Comparison of ENCODE assay signal across 2 cellular contexts in genomic region chr17:47544327-47544726, GRCh38. TPM values are rescaled to one million over a fixed set of nuclear protein-coding genes. Genes with fewer than 3 reads are reported as not detected.
A peak's percentile ranks its signal among the peaks of the same experiment; 100 is the strongest.
DNase-seq lines count a peak whose midpoint lies in the region; ATAC-seq, FAIRE-seq and TF ChIP-seq lines count a peak whose summit lies in the region.
"Not testable (repeated sequence)": the region's sequence is repeated elsewhere in the genome, so short reads cannot be mapped to it uniquely, and the experiment has no call there.

No MANE protein-coding gene starts in this region.

- POLR2A ChIA-PET in A549 (lab: Yijun Ruan, JAX); HEK293 (lab: Yijun Ruan, JAX): not testable (repeated sequence)

- H3K9me3 ChIP-seq in A549; HEK293 (ENCODE audit: control insufficient read depth, insufficient read depth, low read depth, low read length): not testable (repeated sequence)

- not testable (repeated sequence) for H3K4me3 ChIP-seq in A549; HEK293 (ENCODE audit: low read depth, low read length)

- not testable (repeated sequence) for TF ChIP-seq POLR2A in A549 (IDR thresholded peaks at IDR 0.05; ENCODE audit: low read length)

- ATAC-seq in A549, result not testable (repeated sequence)

- not testable (repeated sequence) for H3K4me2 ChIP-seq in A549

- peaks cover 4 to 11% of the 10 kb centered on the region in 2 experiments; a peak in 2 of 3 replicates for H3K36me3 ChIP-seq in HEK293 (ENCODE audit: control insufficient read depth in 2 of 2, insufficient read depth in 1 of 2, low read length in 2 of 2)

- not testable (repeated sequence) for TF ChIP-seq EP300 in A549 (IDR thresholded peaks at IDR 0.05)

- H3K27ac ChIP-seq in A549; HEK293 (ENCODE audit: extremely low read depth, low read depth, low read length): not testable (repeated sequence)

- FAIRE-seq in A549 (lab: Jason Lieb, UNC), result not testable (repeated sequence)

- TF ChIP-seq RAD21 in A549 (conservative IDR thresholded peaks at IDR 0.05 in 1 of 2, IDR thresholded peaks at IDR 0.05 in 1 of 2), result not testable (repeated sequence)

- 90% methylated on average over 6 of the region's 6 CpGs for WGBS in A549 (ENCODE audit: missing lambda C conversion rate)

- not testable (repeated sequence) for H3K4me1 ChIP-seq in A549; HEK293 (ENCODE audit: control insufficient read depth, insufficient read depth, low read length)

- TF ChIP-seq CTCF in A549 (IDR thresholded peaks at IDR 0.05); HEK293 (tag by site-specific recombination; IDR thresholded peaks at IDR 0.05): not testable (repeated sequence)

- CTCF ChIA-PET in A549 (lab: Yijun Ruan, JAX), result not testable (repeated sequence)
- CTCF ChIA-PET in HEK293 (lab: Yijun Ruan, JAX), result interaction anchor here (0.7 kb wide), 1 partner anchor 14 kb away, joined by 3 read pairs; no protein-coding TSS in a partner anchor

- not testable (repeated sequence) for DNase-seq in A549 (ENCODE audit: low read depth in 1 of 2, low spot score in 1 of 2)

TF ChIP-seq in A549, 52 proteins besides CTCF, POLR2A, EP300 and RAD21:
- peak; percentile 97 for TF ChIP-seq ZC3H11A (IDR thresholded peaks at IDR 0.05)
TF ChIP-seq in A549: peak in this region for 1; not testable (repeated sequence) for 51.

TF ChIP-seq in HEK293, 187 proteins besides CTCF, POLR2A, EP300 and RAD21 (continues in another document):
- TF ChIP-seq ZNF514 (tag by site-specific recombination; IDR thresholded peaks at IDR 0.05) (peak; percentile 87; the same call in 1 of the 2 replicates), SP3 (tag by site-specific recombination; IDR thresholded peaks at IDR 0.05) (peak; percentile 45; the same call in 1 of the 2 replicates), ZNF518A (tag by site-specific recombination; conservative IDR thresholded peaks at IDR 0.05; ENCODE audit: low read depth) (peak; percentile 98), ZNF555 (tag by site-specific recombination; conservative IDR thresholded peaks at IDR 0.05) (peak; percentile 96), ZNF560 (tag by site-specific recombination; IDR thresholded peaks at IDR 0.05; ENCODE audit: borderline replicate concordance) (peak; percentile 90), ZNF266 (tag by site-specific recombination; IDR thresholded peaks at IDR 0.05; ENCODE audit: low read depth) (peak; percentile 79), ZNF530 (tag by site-specific recombination; IDR thresholded peaks at IDR 0.05; ENCODE audit: low read depth) (0 out of 2 replicates have a peak, but pooled peaks have one; percentile 36), ZBTB21 (tag by site-specific recombination; IDR thresholded peaks at IDR 0.05) (peak; percentile 54), TSHZ1 (tag by site-specific recombination; IDR thresholded peaks at IDR 0.05; ENCODE audit: borderline replicate concordance) (peak; percentile 41; the same call in 1 of the 2 replicates), ZNF558 (tag by site-specific recombination; IDR thresholded peaks at IDR 0.05) (peak; percentile 88), ZSCAN23 (tag by site-specific recombination; IDR thresholded peaks at IDR 0.05) (0 out of 2 replicates have a peak, but pooled peaks have one; percentile 24), ZBTB1 (tag by site-specific recombination; IDR thresholded peaks at IDR 0.05) (peak; percentile 69; the same call in 1 of the 2 replicates), ZNF791 (tag by site-specific recombination; IDR thresholded peaks at IDR 0.05) (peak; percentile 68; the same call in 1 of the 2 replicates), ZFP37 (tag by site-specific recombination; IDR thresholded peaks at IDR 0.05) (peak; percentile 78; the same call in 1 of the 2 replicates), ZNF223 (tag by site-specific recombination; IDR thresholded peaks at IDR 0.05) (0 out of 2 replicates have a peak, but pooled peaks have one; percentile 58), ZNF292 (tag by site-specific recombination; IDR thresholded peaks at IDR 0.05; ENCODE audit: borderline replicate concordance, low read depth) (peak; percentile 85), AEBP2 (tag by site-specific recombination; IDR thresholded peaks at IDR 0.05; ENCODE audit: borderline replicate concordance) (peak; percentile 76; the same call in 1 of the 2 replicates), ZNF140 (tag by site-specific recombination; IDR thresholded peaks at IDR 0.05) (peak; percentile 96), ZNF426 (tag by site-specific recombination; IDR thresholded peaks at IDR 0.05) (peak; percentile 99), ZNF366 (tag by site-specific recombination; conservative IDR thresholded peaks at IDR 0.05) (peak; percentile 43; the same call in 1 of the 2 replicates)

RNA-seq across cellular contexts. Expression of gene NPEPPS, which starts 13.4 kb away (rescaled TPM):
- polyA plus RNA-seq in A549 (2011; rRNA removed) (141 and 169 TPM in 2 replicates), A549 (2017; fragmentation: RNase III; extraction: RNeasy Plus Mini Kit Qiagen cat#74134 plus additional on column Dnase treatment) (99.2 to 104 TPM (median 100 TPM) in 3 replicates)
- 36.5 and 40.8 TPM in 2 replicates for polyA plus RNA-seq in A549 (2012; cell fraction: cytosol; rRNA removed)
- polyA plus RNA-seq in A549 (2012; cell fraction: nucleus; rRNA removed), result 77.1 and 108 TPM in 2 replicates
- polyA minus RNA-seq in A549 (2011; rRNA and poly(A)+ RNA removed), result 85.0 and 98.2 TPM in 2 replicates
